ENCODE assay signal across 1 cellular context in the genomic region with DNA sequence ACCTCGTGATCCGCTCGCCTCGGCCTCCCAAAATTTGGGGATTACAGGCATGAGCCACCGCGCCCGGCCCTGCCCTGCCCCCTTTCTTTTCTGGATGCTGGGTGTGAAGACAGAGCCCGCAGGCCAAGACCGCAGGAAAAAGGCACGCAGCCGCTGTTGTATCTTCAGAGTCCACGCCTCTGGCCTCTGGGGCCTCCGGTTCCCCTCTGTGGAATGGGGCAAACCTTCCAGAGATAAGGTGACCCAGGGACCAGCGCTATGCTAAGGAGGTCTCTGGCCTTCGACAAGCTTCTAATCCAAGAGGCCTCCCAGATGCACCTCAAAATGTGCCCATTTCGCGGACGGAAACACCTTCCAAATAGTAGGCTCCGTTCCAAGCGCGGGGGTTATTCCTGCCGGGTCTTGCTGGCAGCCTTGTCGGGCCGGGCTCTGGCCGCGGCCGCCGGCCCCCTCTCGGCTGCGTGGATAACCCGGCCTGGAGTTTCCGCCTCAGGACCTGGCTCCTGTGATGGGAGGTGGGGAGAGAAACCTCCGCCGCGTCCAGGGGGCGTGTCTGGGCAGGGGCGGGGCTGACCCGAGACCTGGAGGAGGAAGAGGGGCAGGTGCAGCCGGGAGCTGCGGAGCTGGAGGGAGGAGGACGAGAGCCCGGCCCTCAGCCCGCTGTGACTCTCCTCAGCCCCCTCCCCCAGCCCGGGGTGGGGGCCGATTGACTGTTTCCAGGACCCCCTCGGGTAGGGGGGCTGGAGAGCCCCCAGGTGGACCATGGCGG.
TF ChIP-seq lines count a peak whose summit lies in the region.

No MANE protein-coding gene starts in this region.

TF ChIP-seq in Ishikawa, 13 proteins besides CTCF, POLR2A, EP300 and RAD21 (continued from another document):
- TF ChIP-seq, protein P1, sequence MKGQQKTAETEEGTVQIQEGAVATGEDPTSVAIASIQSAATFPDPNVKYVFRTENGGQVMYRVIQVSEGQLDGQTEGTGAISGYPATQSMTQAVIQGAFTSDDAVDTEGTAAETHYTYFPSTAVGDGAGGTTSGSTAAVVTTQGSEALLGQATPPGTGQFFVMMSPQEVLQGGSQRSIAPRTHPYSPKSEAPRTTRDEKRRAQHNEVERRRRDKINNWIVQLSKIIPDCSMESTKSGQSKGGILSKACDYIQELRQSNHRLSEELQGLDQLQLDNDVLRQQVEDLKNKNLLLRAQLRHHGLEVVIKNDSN (IDR thresholded peaks at IDR 0.05): peak; percentile 29; the same call in 1 of the 2 replicates
- TF ChIP-seq CREB1 (IDR thresholded peaks at IDR 0.05; ENCODE audit: low read depth): peak; percentile 50
- TF ChIP-seq TCF12 (IDR thresholded peaks at IDR 0.05; ENCODE audit: low read depth): peak; percentile 90
- TF ChIP-seq TAF1 (IDR thresholded peaks at IDR 0.05; ENCODE audit: low read depth): peak; percentile 66
- TF ChIP-seq, protein P2, sequence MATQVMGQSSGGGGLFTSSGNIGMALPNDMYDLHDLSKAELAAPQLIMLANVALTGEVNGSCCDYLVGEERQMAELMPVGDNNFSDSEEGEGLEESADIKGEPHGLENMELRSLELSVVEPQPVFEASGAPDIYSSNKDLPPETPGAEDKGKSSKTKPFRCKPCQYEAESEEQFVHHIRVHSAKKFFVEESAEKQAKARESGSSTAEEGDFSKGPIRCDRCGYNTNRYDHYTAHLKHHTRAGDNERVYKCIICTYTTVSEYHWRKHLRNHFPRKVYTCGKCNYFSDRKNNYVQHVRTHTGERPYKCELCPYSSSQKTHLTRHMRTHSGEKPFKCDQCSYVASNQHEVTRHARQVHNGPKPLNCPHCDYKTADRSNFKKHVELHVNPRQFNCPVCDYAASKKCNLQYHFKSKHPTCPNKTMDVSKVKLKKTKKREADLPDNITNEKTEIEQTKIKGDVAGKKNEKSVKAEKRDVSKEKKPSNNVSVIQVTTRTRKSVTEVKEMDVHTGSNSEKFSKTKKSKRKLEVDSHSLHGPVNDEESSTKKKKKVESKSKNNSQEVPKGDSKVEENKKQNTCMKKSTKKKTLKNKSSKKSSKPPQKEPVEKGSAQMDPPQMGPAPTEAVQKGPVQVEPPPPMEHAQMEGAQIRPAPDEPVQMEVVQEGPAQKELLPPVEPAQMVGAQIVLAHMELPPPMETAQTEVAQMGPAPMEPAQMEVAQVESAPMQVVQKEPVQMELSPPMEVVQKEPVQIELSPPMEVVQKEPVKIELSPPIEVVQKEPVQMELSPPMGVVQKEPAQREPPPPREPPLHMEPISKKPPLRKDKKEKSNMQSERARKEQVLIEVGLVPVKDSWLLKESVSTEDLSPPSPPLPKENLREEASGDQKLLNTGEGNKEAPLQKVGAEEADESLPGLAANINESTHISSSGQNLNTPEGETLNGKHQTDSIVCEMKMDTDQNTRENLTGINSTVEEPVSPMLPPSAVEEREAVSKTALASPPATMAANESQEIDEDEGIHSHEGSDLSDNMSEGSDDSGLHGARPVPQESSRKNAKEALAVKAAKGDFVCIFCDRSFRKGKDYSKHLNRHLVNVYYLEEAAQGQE (IDR thresholded peaks at IDR 0.05; ENCODE audit: low read depth): no peak
- TF ChIP-seq FOXM1 (IDR thresholded peaks at IDR 0.05; ENCODE audit: borderline replicate concordance, low read depth): no peak
- peak; percentile 14; the same call in 1 of the 2 replicates for TF ChIP-seq CEBPB (IDR thresholded peaks at IDR 0.05)
